Comparison of ENCODE assay signal across 8 cellular contexts in the genomic region with DNA sequence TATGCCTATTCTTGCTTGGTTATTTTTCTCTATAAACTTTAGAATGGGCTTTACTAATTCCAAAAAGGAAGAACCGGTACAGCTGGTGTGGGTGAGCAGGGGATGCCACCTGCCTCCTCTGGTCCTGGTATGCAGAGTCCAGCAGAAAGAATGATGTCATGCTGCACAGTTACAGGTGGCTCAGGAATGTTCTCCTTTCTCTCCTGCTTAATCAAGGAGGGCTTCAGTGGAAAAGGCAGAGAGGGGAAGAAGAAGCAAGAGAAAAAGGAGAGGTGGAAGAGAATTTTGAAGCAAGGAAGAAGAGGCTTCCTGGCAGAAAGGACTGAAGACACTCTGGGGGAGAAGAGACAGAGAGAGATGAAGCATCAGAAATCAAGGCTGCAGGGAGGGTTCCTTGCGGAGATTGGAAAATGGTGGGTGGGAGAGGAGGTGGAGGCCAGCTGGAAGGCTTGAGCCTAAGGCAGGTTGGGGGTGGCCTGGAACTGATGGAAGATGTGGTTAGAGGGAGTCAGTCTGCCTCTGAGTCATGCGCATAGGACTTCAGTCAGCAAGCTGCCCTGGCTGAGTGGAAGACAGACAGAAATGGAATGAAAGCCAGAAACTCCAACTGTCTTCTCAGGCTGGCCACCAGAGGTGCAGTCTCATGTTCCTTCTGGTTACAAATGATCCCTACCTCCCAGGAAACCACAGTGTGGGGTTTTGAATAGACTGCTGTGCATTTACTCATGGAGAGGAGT.
DNase-seq lines count a peak whose midpoint lies in the region; ATAC-seq lines count a peak whose summit lies in the region.

No MANE protein-coding gene starts in this region.

- peak; percentile 44 for DNase-seq in GM04503 (ENCODE audit: low read depth)
- peak; percentile 29 for DNase-seq in MV-4-11 (lab: John Stamatoyannopoulos, UW)
- DNase-seq in cerebellar cortex (ENCODE audit: low spot score), result peak; percentile 88
- DNase-seq in non-pigmented ciliary epithelial cell (ENCODE audit: low read depth), result peak; percentile 56
- DNase-seq in effector memory CD4-positive, alpha-beta T cell, result no peak
- no peak for DNase-seq in DMS79 (lab: John Stamatoyannopoulos, UW)
- no peak for DNase-seq in epidermal melanocyte (ENCODE audit: insufficient read length, low spot score)

- H3K36me3 ChIP-seq in effector memory CD4-positive, alpha-beta T cell (ENCODE audit: control insufficient read depth, insufficient read depth, low read length), result no peaks in the 10 kb centered on the region

- no peaks in the 10 kb centered on the region for H3K27me3 ChIP-seq in effector memory CD4-positive, alpha-beta T cell (replicated peaks; ENCODE audit: control insufficient read depth, insufficient read depth, low read length, poor library complexity, severe bottlenecking)

- no peak for ATAC-seq in GM18517 (IDR thresholded peaks at IDR 0.05; ENCODE audit: unreplicated experiment)

- H3K9me3 ChIP-seq in effector memory CD4-positive, alpha-beta T cell (ENCODE audit: control insufficient read depth, low read length), result no peaks in the 10 kb centered on the region

- no peak overlapping the region for H3K4me3 ChIP-seq in effector memory CD4-positive, alpha-beta T cell (ENCODE audit: insufficient read depth, low read depth, low read length, poor library complexity, severe bottlenecking)

- H3K4me1 ChIP-seq in effector memory CD4-positive, alpha-beta T cell (ENCODE audit: control insufficient read depth, insufficient read depth, low read length, poor library complexity, severe bottlenecking), result no peaks in the 10 kb centered on the region

- no peak overlapping the region for H3K27ac ChIP-seq in effector memory CD4-positive, alpha-beta T cell (ENCODE audit: insufficient read depth, low read length, poor library complexity, severe bottlenecking)

Comparison
In these comparisons a context has a peak if more than half of its experiments do, and no peak if none do; other contexts are left out.
1. DNase-seq: peak in GM04503 (single experiment), MV-4-11 (single experiment), cerebellar cortex (single experiment) and non-pigmented ciliary epithelial cell (single experiment); none in effector memory CD4-positive, alpha-beta T cell (0 of 3), DMS79 (single experiment) and epidermal melanocyte (single experiment).